In the genomic region with DNA sequence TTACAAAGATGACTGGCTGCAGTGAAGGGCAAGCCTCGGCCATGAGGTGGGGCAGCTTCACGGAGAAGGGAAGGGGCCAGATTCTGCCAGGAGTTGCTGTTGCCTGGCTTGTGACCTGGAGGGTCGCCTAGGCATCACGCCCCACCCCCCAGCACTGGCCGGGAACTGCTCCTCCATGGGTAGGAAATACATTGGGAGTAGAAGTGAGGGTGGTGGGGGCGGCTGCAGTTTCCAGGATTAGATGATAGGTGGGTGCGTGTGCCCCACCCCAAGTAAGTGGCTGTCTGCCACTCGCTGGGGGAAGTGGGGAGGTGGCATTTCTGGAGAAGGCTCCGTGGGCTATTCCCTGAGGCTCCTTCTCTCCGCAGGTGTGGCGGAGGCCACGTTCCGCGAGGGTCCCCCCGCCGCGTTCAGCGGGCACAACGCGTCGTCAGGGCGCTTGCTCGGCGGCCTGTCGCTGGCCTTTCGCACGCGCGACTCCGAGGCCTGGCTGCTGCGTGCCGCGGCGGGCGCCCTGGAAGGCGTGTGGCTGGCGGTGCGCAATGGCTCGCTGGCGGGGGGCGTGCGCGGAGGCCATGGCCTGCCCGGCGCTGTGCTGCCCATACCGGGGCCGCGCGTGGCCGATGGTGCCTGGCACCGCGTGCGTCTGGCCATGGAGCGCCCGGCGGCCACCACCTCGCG, we compare ENCODE assay signal across 1 cellular context.
TF ChIP-seq lines count a peak whose summit lies in the region.

No MANE protein-coding gene starts in this region.

TF ChIP-seq in H1, 55 proteins besides CTCF, POLR2A, EP300 and RAD21:
- TF ChIP-seq SP1 (IDR thresholded peaks at IDR 0.05; ENCODE audit: low read depth, low read length) (no peak), NANOG (IDR thresholded peaks at IDR 0.05; ENCODE audit: insufficient read depth, low read depth, low read length, poor library complexity, severe bottlenecking) (no peak), TAF1 (IDR thresholded peaks at IDR 0.05; ENCODE audit: low read depth, low read length) (no peak), SRF (IDR thresholded peaks at IDR 0.05; ENCODE audit: low read depth, low read length) (no peak), GABPA (IDR thresholded peaks at IDR 0.05; ENCODE audit: borderline replicate concordance, insufficient read depth, low read length) (no peak), SAP30 (IDR thresholded peaks at IDR 0.05; ENCODE audit: insufficient read depth, insufficient replicate concordance, low read length) (no peak), CBX5 (IDR thresholded peaks at IDR 0.05; ENCODE audit: low read depth, low read length) (no peak), CTBP2 (IDR thresholded peaks at IDR 0.05; ENCODE audit: borderline replicate concordance, insufficient read depth, insufficient read length, low read length) (no peak), HDAC6 (IDR thresholded peaks at IDR 0.05; ENCODE audit: low read depth, low read length) (no peak), POU5F1 (IDR thresholded peaks at IDR 0.05; ENCODE audit: low read depth, low read length) (no peak), SP4 (IDR thresholded peaks at IDR 0.05; ENCODE audit: low read length) (no peak), BRCA1 (IDR thresholded peaks at IDR 0.05; ENCODE audit: low read depth, low read length) (no peak), SIX5 (IDR thresholded peaks at IDR 0.05; ENCODE audit: low read depth, low read length) (no peak), CBX8 (IDR thresholded peaks at IDR 0.05; ENCODE audit: borderline replicate concordance, low read depth, low read length) (no peak)
- TF ChIP-seq, protein P1, sequence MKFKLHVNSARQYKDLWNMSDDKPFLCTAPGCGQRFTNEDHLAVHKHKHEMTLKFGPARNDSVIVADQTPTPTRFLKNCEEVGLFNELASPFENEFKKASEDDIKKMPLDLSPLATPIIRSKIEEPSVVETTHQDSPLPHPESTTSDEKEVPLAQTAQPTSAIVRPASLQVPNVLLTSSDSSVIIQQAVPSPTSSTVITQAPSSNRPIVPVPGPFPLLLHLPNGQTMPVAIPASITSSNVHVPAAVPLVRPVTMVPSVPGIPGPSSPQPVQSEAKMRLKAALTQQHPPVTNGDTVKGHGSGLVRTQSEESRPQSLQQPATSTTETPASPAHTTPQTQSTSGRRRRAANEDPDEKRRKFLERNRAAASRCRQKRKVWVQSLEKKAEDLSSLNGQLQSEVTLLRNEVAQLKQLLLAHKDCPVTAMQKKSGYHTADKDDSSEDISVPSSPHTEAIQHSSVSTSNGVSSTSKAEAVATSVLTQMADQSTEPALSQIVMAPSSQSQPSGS (IDR thresholded peaks at IDR 0.05; ENCODE audit: low read length): no peak
TF ChIP-seq in H1: peak in this region for 0.
